ENCODE assay signal across 39 cellular contexts in the genomic region with DNA sequence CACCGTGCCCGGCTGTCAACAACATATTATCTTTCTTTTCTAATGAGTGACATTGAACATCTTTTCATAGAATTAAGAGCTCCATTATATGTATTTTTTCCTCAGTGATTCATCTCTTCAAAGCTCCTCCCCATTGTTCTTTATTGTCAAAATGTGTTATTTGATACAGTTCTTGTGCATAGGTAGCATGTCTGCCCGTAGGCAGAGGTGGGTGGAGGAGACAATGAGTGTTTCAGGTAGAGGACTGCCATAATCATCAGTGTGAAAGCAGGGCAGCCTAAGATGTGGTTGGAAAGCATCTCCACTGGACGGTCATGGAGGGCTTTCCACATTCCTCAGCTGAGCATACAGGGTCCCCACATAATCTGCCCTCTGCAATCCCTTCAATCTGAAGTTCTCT.
"Had no signal": no experiment of that assay in that cellular context is flagged by ENCODE, and none has a peak within 500 bp of the region (broad histone marks: within the 10 kb centered on the region; RNA-seq: fewer than 3 reads in every experiment).

No MANE protein-coding gene starts in this region.

- H3K27me3 ChIP-seq: adrenal gland, body of pancreas, colonic mucosa, MG63, Peyer's patch had no signal

- FAIRE-seq: astrocyte had no signal

- H3K9me3 ChIP-seq: adrenal gland, body of pancreas, colonic mucosa, MG63, Peyer's patch had no signal

- H3K27ac Mint-ChIP-seq: activated B cell treated with CpG ODN at 0.5 μM for 24 hours; activated CD4-positive, alpha-beta memory T cell treated with anti-CD3 and anti-CD28 coated beads for 36 hours; activated naive CD4-positive, alpha-beta T cell treated with anti-CD3 and anti-CD28 coated beads for 36 hours; activated naive CD4-positive, alpha-beta T cell treated with anti-CD3 and anti-CD28 coated beads, Interleukin-2, amount 50 U/mL, for 72 hours; activated T-helper 1 cell treated with anti-CD3 and anti-CD28 coated beads, Interleukin-12 subunit alpha, Interleukin-12 subunit beta, Interleukin-2, Interleukin-4 antibody, amounts not matched to agents 30 ng/mL and 10 ng/mL and 1 ng/mL, durations not matched to agents 14 hours and 24 hours and 36 hours had no signal

- H3K4me1 Mint-ChIP-seq: activated B cell treated with CpG ODN at 0.5 μM for 24 hours; central memory CD8-positive, alpha-beta T cell had no signal

- ATAC-seq: activated naive CD4-positive, alpha-beta T cell treated with anti-CD3 and anti-CD28 coated beads, Interleukin-2, amount 50 U/mL, for 72 hours; activated T-cell treated with anti-CD3 and anti-CD28 coated beads, Interleukin-2, amount 50 U/mL, for 4 hours; body of pancreas; PC-3 had no signal

- H3K9me3 Mint-ChIP-seq: activated naive CD4-positive, alpha-beta T cell treated with anti-CD3 and anti-CD28 coated beads, Interleukin-2, amount 50 U/mL, for 72 hours; activated T-cell treated with anti-CD3 and anti-CD28 coated beads, Interleukin-2, amount 50 U/mL, for 4 hours; activated T-helper 1 cell treated with anti-CD3 and anti-CD28 coated beads, Interleukin-12 subunit alpha, Interleukin-12 subunit beta, Interleukin-2, Interleukin-4 antibody, amounts not matched to agents 30 ng/mL and 10 ng/mL and 1 ng/mL, durations not matched to agents 14 hours and 24 hours and 36 hours; central memory CD8-positive, alpha-beta T cell had no signal

- H3K27ac ChIP-seq: adrenal gland, body of pancreas, colonic mucosa, Peyer's patch, VCaP had no signal

- H3K36me3 Mint-ChIP-seq: activated CD4-positive, alpha-beta memory T cell treated with anti-CD3 and anti-CD28 coated beads for 36 hours; activated naive CD4-positive, alpha-beta T cell treated with anti-CD3 and anti-CD28 coated beads, Interleukin-2, amount 50 U/mL, for 72 hours had no signal

- H3K4me3 ChIP-seq: adrenal gland, body of pancreas, colonic mucosa, MG63, Peyer's patch had no signal

- H3K4me1 ChIP-seq: adrenal gland, body of pancreas, colonic mucosa, Peyer's patch had no signal

- H3K27me3 Mint-ChIP-seq: activated B cell treated with CpG ODN at 0.5 μM for 24 hours; activated CD4-positive, alpha-beta memory T cell treated with anti-CD3 and anti-CD28 coated beads for 36 hours had no signal

- DNase-seq: activated B cell treated with CpG ODN at 0.5 μM for 24 hours; activated CD4-positive, alpha-beta memory T cell treated with anti-CD3 and anti-CD28 coated beads for 36 hours; activated CD4-positive, alpha-beta T cell treated with anti-CD3 and anti-CD28 coated beads for 4 hours; activated CD4-positive, alpha-beta T cell treated with anti-CD3 and anti-CD28 coated beads, Interleukin-2, amount 50 U/mL, for 1 hour; activated CD4-positive, CD25-positive, alpha-beta regulatory T cell treated with anti-CD3 and anti-CD28 coated beads, Interleukin-2, amount 50 U/mL, for 72 hours; activated CD8-positive, alpha-beta memory T cell treated with anti-CD3 and anti-CD28 coated beads, Interleukin-2, amount 50 U/mL, for 4 hours; activated gamma-delta T cell treated with Interleukin-2 at 50 U/mL for 16 hours; activated naive CD4-positive, alpha-beta T cell treated with anti-CD3 and anti-CD28 coated beads for 36 hours; activated T-cell treated with anti-CD3 and anti-CD28 coated beads for 4 hours; activated T-cell treated with anti-CD3 and anti-CD28 coated beads, Interleukin-2, amount 50 U/mL, for 4 hours; adrenal gland; body of pancreas; colonic mucosa; MG63; NCI-H1048; NCI-H1105 treated with DMSO at 0.1 percent for 48 hours; NCI-H1436; NCI-H1694; NCI-H1930; NCI-H2081 treated with DMSO at 0.1 percent for 48 hours; NCI-H2171 treated with DMSO at 0.1 percent for 48 hours; NCI-H2227 treated with DMSO at 0.1 percent for 48 hours; NCI-H446; NCI-H510A treated with DMSO at 0.1 percent for 48 hours; NCI-H526 treated with DMSO at 0.1 percent for 48 hours; NK-92 treated with Interleukin-12 subunit alpha and Interleukin-12 subunit beta, amount 100 ng/mL, for 24 hours; PC-3; Peyer's patch; Right ventricle myocardium superior; RPMI8226; SW 1271; T-helper 1 cell; T-helper 2 cell; T-helper 9 cell had no signal

- H3K36me3 ChIP-seq: adrenal gland, colonic mucosa, MG63, Peyer's patch had no signal

- H3K4me3 Mint-ChIP-seq: activated B cell treated with CpG ODN at 0.5 μM for 24 hours; activated CD4-positive, alpha-beta memory T cell treated with anti-CD3 and anti-CD28 coated beads for 36 hours; activated naive CD4-positive, alpha-beta T cell treated with anti-CD3 and anti-CD28 coated beads for 36 hours; activated T-cell treated with anti-CD3 and anti-CD28 coated beads, Interleukin-2, amount 50 U/mL, for 4 hours; activated T-helper 1 cell treated with anti-CD3 and anti-CD28 coated beads, Interleukin-12 subunit alpha, Interleukin-12 subunit beta, Interleukin-2, Interleukin-4 antibody, amounts not matched to agents 30 ng/mL and 10 ng/mL and 1 ng/mL, durations not matched to agents 14 hours and 24 hours and 36 hours; central memory CD8-positive, alpha-beta T cell had no signal
